In the genomic region with DNA sequence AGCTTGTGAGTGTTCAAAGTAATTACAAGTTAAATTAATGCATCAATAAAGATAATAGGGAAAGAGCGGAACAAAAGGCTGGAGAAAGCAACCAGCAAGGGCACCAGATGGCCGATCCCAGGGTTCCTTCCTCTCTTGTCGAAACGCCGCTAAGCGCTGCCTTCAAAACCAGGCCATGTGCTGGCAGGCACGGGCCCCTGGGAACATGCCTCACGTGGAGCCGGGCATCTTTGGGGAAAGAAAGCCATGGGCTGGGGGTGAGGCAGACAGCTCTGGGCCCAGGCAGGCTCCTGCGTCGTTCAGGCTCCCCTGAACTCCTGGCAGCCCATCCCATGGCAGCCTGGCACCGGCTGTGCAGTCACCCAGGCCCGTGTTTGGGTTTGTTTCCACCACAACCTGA, we compare ENCODE assay signal across 21 cellular contexts.
"Had no signal": no experiment of that assay in that cellular context is flagged by ENCODE, and none has a peak within 500 bp of the region (broad histone marks: within the 10 kb centered on the region; RNA-seq: fewer than 3 reads in every experiment).

No MANE protein-coding gene starts in this region.

- H3K27ac Mint-ChIP-seq: activated B cell treated with CpG ODN at 0.5 μM for 24 hours; activated CD4-positive, alpha-beta memory T cell treated with anti-CD3 and anti-CD28 coated beads for 36 hours had no signal

- H3K27me3 Mint-ChIP-seq: activated B cell treated with CpG ODN at 0.5 μM for 24 hours had no signal

- FAIRE-seq: endometrium, kidney had no signal

- DNase-seq: activated B cell treated with CpG ODN at 0.5 μM for 24 hours; activated CD4-positive, alpha-beta memory T cell treated with anti-CD3 and anti-CD28 coated beads for 36 hours; activated CD4-positive, alpha-beta T cell treated with anti-CD3 and anti-CD28 coated beads for 4 hours; activated naive CD4-positive, alpha-beta T cell treated with Interleukin-2 at 50 U/mL for 16 hours; activated T-cell treated with anti-CD3 and anti-CD28 coated beads for 4 hours; body of pancreas; central memory CD4-positive, alpha-beta T cell; erythroblast; foreskin melanocyte; hypothalamus; kidney; mammary epithelial cell; midbrain; nucleus accumbens; stimulated activated CD4-positive, alpha-beta T cell treated with anti-CD3 and anti-CD28 coated beads, Interleukin-12 subunit alpha, Interleukin-12 subunit beta, amount 100 ng/mL, for 4 hours; stimulated activated CD4-positive, alpha-beta T cell treated with anti-CD3 and anti-CD28 coated beads, Interleukin-1b, Interleukin-23, amount 100 ng/mL, for 48 hours; stimulated activated CD8-positive, alpha-beta memory T cell treated with anti-CD3 and anti-CD28 coated beads, Interleukin-4, amount 100 ng/mL, for 48 hours; stimulated activated naive CD8-positive, alpha-beta T cell treated with anti-CD3 and anti-CD28 coated beads, Interleukin-15, Interleukin-2, amounts not matched to agents 100 U/mL and 50 U/mL, for 24 hours; tibial artery had no signal

- H3K36me3 Mint-ChIP-seq: activated CD4-positive, alpha-beta memory T cell treated with anti-CD3 and anti-CD28 coated beads for 36 hours had no signal

- H3K9me3 Mint-ChIP-seq: activated B cell treated with CpG ODN at 0.5 μM for 24 hours; activated CD4-positive, alpha-beta memory T cell treated with anti-CD3 and anti-CD28 coated beads for 36 hours; nephron had no signal

- H3K4me3 Mint-ChIP-seq: activated B cell treated with CpG ODN at 0.5 μM for 24 hours; activated CD4-positive, alpha-beta memory T cell treated with anti-CD3 and anti-CD28 coated beads for 36 hours; nephron had no signal
